7 cellular contexts compared by ENCODE assay signal in genomic region chr17:78131172-78132085, GRCh38. TPM values are rescaled to one million over a fixed set of nuclear protein-coding genes. Genes with fewer than 3 reads are reported as not detected.
DNase-seq lines count a peak whose midpoint lies in the region; ATAC-seq and TF ChIP-seq lines count a peak whose summit lies in the region.

No MANE protein-coding gene starts in this region.

- no peak overlapping the region for H3K18ac ChIP-seq in IMR-90 (ENCODE audit: low read depth, low read length)

- POLR2A ChIA-PET in IMR-90 (lab: Charles Lee; ENCODE audit: unreplicated experiment), result no interaction called here

- no peak overlapping the region for H3K9ac ChIP-seq in IMR-90 (ENCODE audit: low read depth, low read length)

- H3K36me3 ChIP-seq in IMR-90 (ENCODE audit: control insufficient read depth, insufficient read depth, low read length) (no peaks in the 10 kb centered on the region), iPS DF 6.9 (ENCODE audit: control insufficient read depth, insufficient read depth, low read length) (peaks cover 3% of the 10 kb centered on the region; the same call in 1 of the 2 replicates)

- no peak for TF ChIP-seq POLR2A in IMR-90 (IDR thresholded peaks at IDR 0.05; ENCODE audit: low read depth, low read length)

- peaks cover 84% of the 10 kb centered on the region for H3K27me3 ChIP-seq in IMR-90 (ENCODE audit: control insufficient read depth, insufficient read depth, low read length)
- no peaks in the 10 kb centered on the region for H3K27me3 ChIP-seq in iPS DF 6.9 (ENCODE audit: control insufficient read depth, insufficient read depth, low read length)

- peak overlapping the region; percentile 14 for H2AFZ ChIP-seq in IMR-90 (replicated peaks; ENCODE audit: low read length, poor library complexity)

- H3K4ac ChIP-seq in IMR-90 (ENCODE audit: low read depth, low read length), result no peak overlapping the region

- no peak overlapping the region for H3K4me2 ChIP-seq in IMR-90 (ENCODE audit: low read depth, low read length)

- H3K56ac ChIP-seq in IMR-90 (ENCODE audit: extremely low read depth, insufficient read depth, low read length), result no peak overlapping the region

- H2AK5ac ChIP-seq in IMR-90 (ENCODE audit: low read depth, low read length), result no peak overlapping the region

- in situ Hi-C loops in IMR-90 (cut with MboI; ENCODE audit: low sequenced_read_pairs), result no loop called here

- TF ChIP-seq RAD21 in IMR-90 (IDR thresholded peaks at IDR 0.05; ENCODE audit: low read length), result no peak

- no peak overlapping the region for H2BK15ac ChIP-seq in IMR-90 (ENCODE audit: low read depth, low read length)

- no peak for TF ChIP-seq CTCF in IMR-90 (conservative IDR thresholded peaks at IDR 0.05; ENCODE audit: low read depth, low read length)

- no TSS peak for BruUV-seq in IMR-90 (replicated peaks; lab: Mats Ljungman, UMichigan)

- H2BK20ac ChIP-seq in IMR-90 (ENCODE audit: low read depth, low read length), result no peak overlapping the region

- no peak overlapping the region for H3K14ac ChIP-seq in IMR-90 (replicated peaks; ENCODE audit: low read depth, low read length)

- H4K20me1 ChIP-seq in IMR-90 (ENCODE audit: insufficient read depth, low read length), result no peaks in the 10 kb centered on the region; the same call in 1 of the 2 replicates

- no peaks in the 10 kb centered on the region for H3K79me1 ChIP-seq in IMR-90 (ENCODE audit: low read depth in 1 of 2, low read length in 2 of 2)

- H2AK9ac ChIP-seq in IMR-90 (replicated peaks; ENCODE audit: low read depth, low read length, poor library complexity), result no peak overlapping the region

- no peak overlapping the region for H3K27ac ChIP-seq in IMR-90 (ENCODE audit: insufficient read depth, low read length)
- H3K27ac ChIP-seq in iPS DF 6.9 (ENCODE audit: low read length), result no peak overlapping the region

- no peak overlapping the region for H2BK120ac ChIP-seq in IMR-90 (ENCODE audit: low read depth, low read length)

- 19% methylated on average over 34 of the region's 74 CpGs; no CpG with 5 or more reads in 1 of the 2 experiments for WGBS in IMR-90 (ENCODE audit: extremely low coverage in 2 of 2, insufficient read length in 1 of 2), 2 experiments
- no CpG with 5 or more reads among the region's 74 CpGs for WGBS in iPS DF 6.9 (ENCODE audit: insufficient coverage, insufficient read length)

- H4K8ac ChIP-seq in IMR-90 (ENCODE audit: low read depth in 2 of 2, low read length in 2 of 2), result no peak overlapping the region

- CTCF ChIA-PET in IMR-90 (lab: Yijun Ruan, JAX), result no interaction called here

- peak; percentile 21 for ATAC-seq in IMR-90 (ENCODE audit: low read depth)
- no peak for ATAC-seq in GM21390 (IDR thresholded peaks at IDR 0.05; ENCODE audit: unreplicated experiment)
- ATAC-seq in HG03196 (IDR thresholded peaks at IDR 0.05; ENCODE audit: unreplicated experiment), result no peak

- H3K9me3 ChIP-seq in IMR-90 (ENCODE audit: control insufficient read depth, insufficient read depth, low read length) (no peaks in the 10 kb centered on the region), iPS DF 6.9 (ENCODE audit: control insufficient read depth, insufficient read depth, low read length) (no peaks in the 10 kb centered on the region)

- H3K4me1 ChIP-seq in IMR-90 (ENCODE audit: control insufficient read depth, insufficient read depth, low read length) (peaks cover 2% of the 10 kb centered on the region; the same call in 1 of the 2 replicates), iPS DF 6.9 (ENCODE audit: control insufficient read depth, insufficient read depth, low read length) (peaks cover 12% of the 10 kb centered on the region)

- H3K4me3 ChIP-seq in IMR-90 (ENCODE audit: insufficient read depth, low read depth, low read length) (no peak overlapping the region), iPS DF 6.9 (ENCODE audit: low read length) (peak overlapping the region; percentile 33; the same call in 1 of the 2 replicates)

- H4K5ac ChIP-seq in IMR-90 (ENCODE audit: low read depth, low read length), result no peak overlapping the region

- H4K91ac ChIP-seq in IMR-90 (ENCODE audit: insufficient read depth, low read depth, low read length), result no peak overlapping the region

- intact Hi-C loops in IMR-90 (cut with micrococcal nuclease), result no loop called here

- DNase-seq in IMR-90 (no peak), iPS DF 6.9 (ENCODE audit: low read depth, low spot score) (no peak), NCI-H1436 (lab: John Stamatoyannopoulos, UW) (no peak)
- peak; percentile 76 for DNase-seq in activated CD8-positive, alpha-beta memory T cell treated with anti-CD3 and anti-CD28 coated beads, Interleukin-2, amount 50 U/mL, for 4 hours
- DNase-seq in stimulated activated CD8-positive, alpha-beta memory T cell treated with anti-CD3 and anti-CD28 coated beads, Interleukin-12 subunit alpha, Interleukin-12 subunit beta, amount 100 ng/mL, for 4 hours (ENCODE audit: low read depth), result peak; percentile 74

- no peak overlapping the region for H3K23ac ChIP-seq in IMR-90 (ENCODE audit: low read depth, low read length)

- dilution Hi-C loops in IMR-90 (cut with HindIII; ENCODE audit: low sequenced_read_pairs, unreplicated experiment), result no loop called here

- H2BK5ac ChIP-seq in IMR-90 (ENCODE audit: low read depth, low read length, poor library complexity, severe bottlenecking), result no peak overlapping the region

- H3K9me1 ChIP-seq in IMR-90 (ENCODE audit: insufficient read depth, low read length), result no peaks in the 10 kb centered on the region

TF ChIP-seq in IMR-90, 13 proteins besides CTCF, POLR2A, EP300 and RAD21:
- no peak for TF ChIP-seq MXI1 (IDR thresholded peaks at IDR 0.05; ENCODE audit: borderline replicate concordance, low read depth, low read length)
- TF ChIP-seq MAFK (IDR thresholded peaks at IDR 0.05; ENCODE audit: low read depth, low read length), result no peak
- TF ChIP-seq CHD1 (IDR thresholded peaks at IDR 0.05; ENCODE audit: low read depth, low read length), result no peak
- TF ChIP-seq SMC3 (IDR thresholded peaks at IDR 0.05; ENCODE audit: low read depth, low read length), result no peak
- TF ChIP-seq FOS (IDR thresholded peaks at IDR 0.05; ENCODE audit: low read depth, low read length), result no peak
- no peak for TF ChIP-seq NFE2L2 (IDR thresholded peaks at IDR 0.05; ENCODE audit: low read depth, low read length)
- no peak for TF ChIP-seq CEBPB (IDR thresholded peaks at IDR 0.05; ENCODE audit: low read depth, low read length)
- no peak for TF ChIP-seq RFX5 (IDR thresholded peaks at IDR 0.05; ENCODE audit: low read depth, low read length)
- TF ChIP-seq ELK1 (IDR thresholded peaks at IDR 0.05; ENCODE audit: borderline replicate concordance, low read depth, low read length), result no peak
- no peak for TF ChIP-seq RCOR1 (IDR thresholded peaks at IDR 0.05; ENCODE audit: insufficient replicate concordance, low read length)
- TF ChIP-seq USF2 (IDR thresholded peaks at IDR 0.05; ENCODE audit: low read depth, low read length), result no peak
- TF ChIP-seq BHLHE40 (IDR thresholded peaks at IDR 0.05; ENCODE audit: low read depth, low read length), result no peak
- TF ChIP-seq MAZ (IDR thresholded peaks at IDR 0.05; ENCODE audit: borderline replicate concordance, low read depth, low read length), result no peak

RNA-seq across cellular contexts. Expression of gene TMC8, which starts 0.9 kb away (rescaled TPM):
- total RNA-seq in IMR-90 (2012; rRNA removed), result not detected in 2 replicates
- not detected in 2 replicates for polyA plus RNA-seq in IMR-90 (2012; rRNA removed)
- not detected in 2 replicates for polyA plus RNA-seq in IMR-90 (2012; cell fraction: cytosol; rRNA removed)
- polyA plus RNA-seq in IMR-90 (2012; cell fraction: nucleus; rRNA removed; ENCODE audit: low replicate concordance), result 0.01 TPM in 1 of 2 replicates, not detected in the other

RNA-seq across cellular contexts. Expression of gene TMC6, which starts 2.9 kb away (rescaled TPM):
- 0.28 TPM in 1 of 2 replicates, not detected in the other for total RNA-seq in IMR-90 (2012; rRNA removed)
- 0.19 and 0.32 TPM in 2 replicates for polyA plus RNA-seq in IMR-90 (2012; rRNA removed)
- polyA plus RNA-seq in IMR-90 (2012; cell fraction: cytosol; rRNA removed), result 0.03 and 0.25 TPM in 2 replicates
- 0.63 and 1.1 TPM in 2 replicates for polyA plus RNA-seq in IMR-90 (2012; cell fraction: nucleus; rRNA removed; ENCODE audit: low replicate concordance)

RNA-seq across cellular contexts. Expression of gene C17orf99, which starts 14.8 kb away (rescaled TPM):
- total RNA-seq in IMR-90 (2012; rRNA removed), result not detected in 2 replicates
- polyA plus RNA-seq in IMR-90 (2012; rRNA removed), result not detected in 2 replicates
- not detected in 2 replicates for polyA plus RNA-seq in IMR-90 (2012; cell fraction: cytosol; rRNA removed)
- not detected in 2 replicates for polyA plus RNA-seq in IMR-90 (2012; cell fraction: nucleus; rRNA removed; ENCODE audit: low replicate concordance)

RNA-seq across cellular contexts. Expression of gene SYNGR2, which starts 37.0 kb away (rescaled TPM):
- total RNA-seq in IMR-90 (2012; rRNA removed), result 11.1 and 14.7 TPM in 2 replicates
- 63.1 and 77.3 TPM in 2 replicates for polyA plus RNA-seq in IMR-90 (2012; rRNA removed)
- 38.9 and 89.5 TPM in 2 replicates for polyA plus RNA-seq in IMR-90 (2012; cell fraction: cytosol; rRNA removed)
- polyA plus RNA-seq in IMR-90 (2012; cell fraction: nucleus; rRNA removed; ENCODE audit: low replicate concordance), result 27.9 and 43.7 TPM in 2 replicates

RNA-seq across cellular contexts. Expression of gene TK1, which starts 55.4 kb away (rescaled TPM):
- total RNA-seq in IMR-90 (2012; rRNA removed), result 109 and 219 TPM in 2 replicates
- polyA plus RNA-seq in IMR-90 (2012; rRNA removed), result 150 and 181 TPM in 2 replicates
- polyA plus RNA-seq in IMR-90 (2012; cell fraction: cytosol; rRNA removed), result 133 and 160 TPM in 2 replicates
- 27.2 and 110 TPM in 2 replicates for polyA plus RNA-seq in IMR-90 (2012; cell fraction: nucleus; rRNA removed; ENCODE audit: low replicate concordance)

Comparison
In these comparisons a context has a peak if more than half of its experiments do, and no peak if none do; other contexts are left out.
1. DNase-seq: peak in activated CD8-positive, alpha-beta memory T cell treated with anti-CD3 and anti-CD28 coated beads, Interleukin-2, amount 50 U/mL, for 4 hours (single experiment) and stimulated activated CD8-positive, alpha-beta memory T cell treated with anti-CD3 and anti-CD28 coated beads, Interleukin-12 subunit alpha, Interleukin-12 subunit beta, amount 100 ng/mL, for 4 hours (single experiment); none in IMR-90 (single experiment), iPS DF 6.9 (single experiment) and NCI-H1436 (single experiment).